Comparison of ENCODE assay signal across 10 cellular contexts in the genomic region with DNA sequence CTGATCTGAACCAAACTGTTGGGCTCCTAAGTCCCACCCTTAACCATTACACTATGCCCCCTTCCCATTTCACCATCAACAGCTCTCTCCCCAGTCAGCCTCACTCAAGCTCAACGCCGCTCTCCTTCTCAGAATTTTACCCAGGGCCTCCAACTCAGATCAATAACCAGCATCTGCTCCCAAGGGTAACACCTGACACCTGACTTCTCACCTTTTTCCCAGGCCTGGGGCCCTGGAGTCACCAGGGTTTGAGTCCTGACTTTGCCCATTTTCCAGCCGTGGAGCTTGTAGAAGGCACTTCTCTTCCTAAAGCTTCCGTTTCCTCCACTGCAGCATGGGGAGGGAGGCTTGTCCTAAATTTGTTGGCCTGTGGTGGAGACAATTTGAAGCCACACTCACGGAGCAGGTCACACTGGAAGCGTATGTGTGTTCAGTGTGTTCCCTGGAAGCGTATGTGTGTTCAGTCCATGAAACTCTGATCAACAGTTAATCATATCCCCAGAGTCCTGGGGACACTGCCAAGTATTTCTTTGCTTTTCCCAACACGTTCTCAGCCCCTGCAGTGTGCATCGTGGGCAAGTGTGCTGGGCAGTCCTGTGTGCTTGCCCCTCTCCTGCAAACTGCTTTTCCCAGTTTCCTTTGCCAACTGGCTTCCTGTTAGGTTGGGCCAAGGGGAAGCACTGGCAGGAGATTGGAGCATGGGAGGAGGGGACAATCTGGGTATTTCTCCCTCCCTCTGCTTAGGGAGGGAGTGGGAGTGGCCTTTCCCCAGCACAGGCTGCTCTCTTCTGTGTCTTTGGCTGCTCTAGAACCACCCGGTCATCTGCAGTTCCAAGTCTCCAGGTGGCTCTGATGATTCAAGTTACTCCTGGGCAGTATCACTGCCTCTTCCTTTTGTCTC. TPM values are rescaled to one million over a fixed set of nuclear protein-coding genes. Genes with fewer than 3 reads are reported as not detected.
A peak's percentile ranks its signal among the peaks of the same experiment; 100 is the strongest.
DNase-seq lines count a peak whose midpoint lies in the region; ATAC-seq and TF ChIP-seq lines count a peak whose summit lies in the region.
"Had no signal": no experiment of that assay in that cellular context is flagged by ENCODE, and none has a peak within 500 bp of the region (broad histone marks: within the 10 kb centered on the region; RNA-seq: fewer than 3 reads in every experiment).

No MANE protein-coding gene starts in this region.

- H3K4me3 ChIP-seq in SK-N-SH (ENCODE audit: low read depth in 2 of 2, low read length in 1 of 2) (no peak overlapping the region), hepatocyte (no peak overlapping the region)

- H3K4me2 ChIP-seq in SK-N-SH: no peak overlapping the region
- H3K4me2 ChIP-seq in hepatocyte: no peak overlapping the region

- no peak for ATAC-seq in stimulated activated naive B cell treated with anti-CD40 and anti-IgM and Interleukin-4, amounts not matched to agents 10 μg/mL and 1 μg/mL and 100 μg/mL, for 72 hours (replicated peaks)
- ATAC-seq in GM18873 (IDR thresholded peaks at IDR 0.05; ENCODE audit: low FRiP score, unreplicated experiment): no peak

- H3K27me3 Mint-ChIP-seq in stimulated activated naive B cell treated with anti-CD40 and anti-IgM and Interleukin-4, amounts not matched to agents 10 μg/mL and 1 μg/mL and 100 μg/mL, for 72 hours: no peaks in the 10 kb centered on the region
- H3K27me3 Mint-ChIP-seq: CD4-positive, alpha-beta memory T cell had no signal

- peaks cover 72 to 97% of the 10 kb centered on the region in 2 donors for H3K4me1 Mint-ChIP-seq in stimulated activated naive B cell treated with anti-CD40 and anti-IgM and Interleukin-4, amounts not matched to agents 10 μg/mL and 1 μg/mL and 100 μg/mL, for 72 hours

- H3K36me3 Mint-ChIP-seq in stimulated activated naive B cell treated with anti-CD40 and anti-IgM and Interleukin-4, amounts not matched to agents 10 μg/mL and 1 μg/mL and 100 μg/mL, for 72 hours: peaks cover 0 to 3% of the 10 kb centered on the region in 2 donors
- H3K36me3 Mint-ChIP-seq: activated naive CD8-positive, alpha-beta T cell treated with anti-CD3 and anti-CD28 coated beads for 36 hours; CD4-positive, alpha-beta memory T cell had no signal

- H3K4me1 ChIP-seq in SK-N-SH (ENCODE audit: control insufficient read depth in 1 of 2, insufficient read depth in 2 of 2, low read depth in 1 of 2, low read length in 1 of 2): peaks cover 0 to 2% of the 10 kb centered on the region in 2 experiments; a peak in 1 of 4 replicates
- peaks cover 12% of the 10 kb centered on the region for H3K4me1 ChIP-seq in hepatocyte (ENCODE audit: insufficient read depth)

- no peaks in the 10 kb centered on the region for H3K9me3 Mint-ChIP-seq in stimulated activated naive B cell treated with anti-CD40 and anti-IgM and Interleukin-4, amounts not matched to agents 10 μg/mL and 1 μg/mL and 100 μg/mL, for 72 hours
- H3K9me3 Mint-ChIP-seq: activated naive CD8-positive, alpha-beta T cell treated with anti-CD3 and anti-CD28 coated beads for 36 hours; CD4-positive, alpha-beta memory T cell had no signal

- 62% methylated on average over 10 of the region's 10 CpGs for WGBS in SK-N-SH (ENCODE audit: low lambda C conversion rate)
- 74% methylated on average over 10 of the region's 10 CpGs for WGBS in hepatocyte (ENCODE audit: low lambda C conversion rate, missing lambda C conversion rate)

- H2AFZ ChIP-seq in SK-N-SH (ENCODE audit: low read depth) (no peak overlapping the region), hepatocyte (no peak overlapping the region)

- TF ChIP-seq RAD21 in SK-N-SH (IDR thresholded peaks at IDR 0.05; ENCODE audit: low read length): no peak

- POLR2A ChIA-PET in SK-N-SH (lab: Yijun Ruan, JAX) (no interaction called here), HEK293T (lab: Yijun Ruan, JAX) (no interaction called here)

- TF ChIP-seq CTCF in SK-N-SH (IDR thresholded peaks at IDR 0.05) (no peak), hepatocyte (IDR thresholded peaks at IDR 0.05; ENCODE audit: poor library complexity) (no peak)

- H4K20me1 ChIP-seq in SK-N-SH (ENCODE audit: insufficient read depth) (no peaks in the 10 kb centered on the region), hepatocyte (ENCODE audit: insufficient read depth, poor library complexity, severe bottlenecking) (no peaks in the 10 kb centered on the region)

- no peak overlapping the region for H3K27ac ChIP-seq in SK-N-SH (ENCODE audit: low read depth in 2 of 2, low read length in 1 of 2)
- H3K27ac ChIP-seq in hepatocyte: no peak overlapping the region

- CTCF ChIA-PET in SK-N-SH (lab: Yijun Ruan, JAX) (no interaction called here), HEK293T (lab: Yijun Ruan, JAX) (no interaction called here)

- DNase-seq in NCI-H748 (lab: John Stamatoyannopoulos, UW; ENCODE audit: unreplicated experiment): peak; percentile 14
- no peak for DNase-seq in NCI-H748 treated with DMSO at 0.1 percent for 48 hours (lab: John Stamatoyannopoulos, UW)
- peak; percentile 33 for DNase-seq in SK-N-SH
- peak; percentile 81 for DNase-seq in cardiac septum (ENCODE audit: low spot score)
- no peak for DNase-seq in stimulated activated naive B cell treated with anti-CD40 and anti-IgM and Interleukin-4, amounts not matched to agents 10 μg/mL and 1 μg/mL and 100 μg/mL, for 72 hours
- DNase-seq in HEK293T (ENCODE audit: extremely low spot score): no peak
- DNase-seq in hepatocyte (ENCODE audit: low spot score): no peak
- DNase-seq: activated naive CD8-positive, alpha-beta T cell treated with anti-CD3 and anti-CD28 coated beads for 36 hours; CD4-positive, alpha-beta memory T cell had no signal

- TF ChIP-seq EP300 in SK-N-SH (IDR thresholded peaks at IDR 0.05; ENCODE audit: borderline replicate concordance in 1 of 2, low read depth in 1 of 2, low read length in 1 of 2): no peak

- H3K36me3 ChIP-seq in SK-N-SH (replicated peaks in 1 of 2; ENCODE audit: control insufficient read depth in 1 of 2, insufficient read depth in 2 of 2, low read length in 1 of 2) (no peaks in the 10 kb centered on the region), hepatocyte (replicated peaks; ENCODE audit: insufficient read depth, low read depth) (no peaks in the 10 kb centered on the region)

- H3F3A ChIP-seq in SK-N-SH (replicated peaks; ENCODE audit: insufficient read depth): no peaks in the 10 kb centered on the region

- no peaks in the 10 kb centered on the region for H3K27me3 ChIP-seq in SK-N-SH (ENCODE audit: insufficient read depth)
- H3K27me3 ChIP-seq in hepatocyte: no peaks in the 10 kb centered on the region

- no peaks in the 10 kb centered on the region for H3K9me3 ChIP-seq in SK-N-SH
- no peaks in the 10 kb centered on the region for H3K9me3 ChIP-seq in hepatocyte (ENCODE audit: low read depth)

- H3K9me2 ChIP-seq in SK-N-SH: no peaks in the 10 kb centered on the region
- no peaks in the 10 kb centered on the region for H3K9me2 ChIP-seq in hepatocyte (replicated peaks; ENCODE audit: insufficient read depth)

- no peak overlapping the region for H3K4me3 Mint-ChIP-seq in stimulated activated naive B cell treated with anti-CD40 and anti-IgM and Interleukin-4, amounts not matched to agents 10 μg/mL and 1 μg/mL and 100 μg/mL, for 72 hours
- H3K4me3 Mint-ChIP-seq: activated naive CD8-positive, alpha-beta T cell treated with anti-CD3 and anti-CD28 coated beads for 36 hours; CD4-positive, alpha-beta memory T cell had no signal

- H3K79me2 ChIP-seq in SK-N-SH (ENCODE audit: insufficient read depth) (no peaks in the 10 kb centered on the region), hepatocyte (no peaks in the 10 kb centered on the region)

- peak overlapping the region; percentile 82 for H3K27ac Mint-ChIP-seq in stimulated activated naive B cell treated with anti-CD40 and anti-IgM and Interleukin-4, amounts not matched to agents 10 μg/mL and 1 μg/mL and 100 μg/mL, for 72 hours
- H3K27ac Mint-ChIP-seq: activated naive CD8-positive, alpha-beta T cell treated with anti-CD3 and anti-CD28 coated beads for 36 hours had no signal

- H3K9ac ChIP-seq in SK-N-SH: no peak overlapping the region

- intact Hi-C loops in cardiac septum (cut with DNase I): no loop called here

TF ChIP-seq in SK-N-SH, 30 proteins besides CTCF, POLR2A, EP300 and RAD21 (continues in another document):
- TF ChIP-seq USF2 (IDR thresholded peaks at IDR 0.05; ENCODE audit: borderline replicate concordance, low read depth, low read length): no peak

TF ChIP-seq in HEK293T, 16 proteins besides CTCF, POLR2A, EP300 and RAD21:
- TF ChIP-seq FOXK2 (IDR thresholded peaks at IDR 0.05) (no peak), HDGF (IDR thresholded peaks at IDR 0.05; ENCODE audit: borderline replicate concordance) (no peak), TARDBP (IDR thresholded peaks at IDR 0.05) (no peak), ARNT (IDR thresholded peaks at IDR 0.05) (no peak), CTBP1 (IDR thresholded peaks at IDR 0.05; ENCODE audit: borderline replicate concordance) (no peak), NFRKB (IDR thresholded peaks at IDR 0.05) (no peak), L3MBTL2 (conservative IDR thresholded peaks at IDR 0.05) (no peak), SP1 (IDR thresholded peaks at IDR 0.05) (no peak), FOXM1 (IDR thresholded peaks at IDR 0.05; ENCODE audit: borderline replicate concordance) (no peak), ELF4 (IDR thresholded peaks at IDR 0.05) (no peak), SUZ12 (IDR thresholded peaks at IDR 0.05) (no peak), BHLHE40 (IDR thresholded peaks at IDR 0.05; ENCODE audit: borderline replicate concordance) (no peak), LEF1 (IDR thresholded peaks at IDR 0.05; ENCODE audit: borderline replicate concordance) (no peak), FOXA1 (IDR thresholded peaks at IDR 0.05) (no peak), ZNF384 (IDR thresholded peaks at IDR 0.05) (no peak)
- TF ChIP-seq, protein P1, sequence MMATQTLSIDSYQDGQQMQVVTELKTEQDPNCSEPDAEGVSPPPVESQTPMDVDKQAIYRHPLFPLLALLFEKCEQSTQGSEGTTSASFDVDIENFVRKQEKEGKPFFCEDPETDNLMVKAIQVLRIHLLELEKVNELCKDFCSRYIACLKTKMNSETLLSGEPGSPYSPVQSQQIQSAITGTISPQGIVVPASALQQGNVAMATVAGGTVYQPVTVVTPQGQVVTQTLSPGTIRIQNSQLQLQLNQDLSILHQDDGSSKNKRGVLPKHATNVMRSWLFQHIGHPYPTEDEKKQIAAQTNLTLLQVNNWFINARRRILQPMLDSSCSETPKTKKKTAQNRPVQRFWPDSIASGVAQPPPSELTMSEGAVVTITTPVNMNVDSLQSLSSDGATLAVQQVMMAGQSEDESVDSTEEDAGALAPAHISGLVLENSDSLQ (IDR thresholded peaks at IDR 0.05): no peak

RNA-seq across cellular contexts. Expression of gene NEK6, which starts 36.9 kb away (rescaled TPM):
- polyA plus RNA-seq in SK-N-SH (2012; rRNA removed) (89.8 and 96.1 TPM in 2 replicates), hepatocyte (41.6 and 44.7 TPM in 2 replicates)
- 73.6 and 92.1 TPM in 2 replicates for polyA plus RNA-seq in SK-N-SH (2012; cell fraction: cytosol; rRNA removed)
- polyA plus RNA-seq in SK-N-SH (2012; cell fraction: nucleus; rRNA removed): 47.4 and 67.2 TPM in 2 replicates
- total RNA-seq in cardiac septum (11.6 TPM), hepatocyte (33.5 and 35.7 TPM in 2 replicates)

Comparison
In these comparisons a context has a peak if more than half of its experiments do, and no peak if none do; other contexts are left out.
1. DNase-seq: peak in NCI-H748 (single experiment), SK-N-SH (single experiment) and cardiac septum (single experiment); none in NCI-H748 treated with DMSO at 0.1 percent for 48 hours (single experiment), stimulated activated naive B cell treated with anti-CD40 and anti-IgM and Interleukin-4, amounts not matched to agents 10 μg/mL and 1 μg/mL and 100 μg/mL, for 72 hours (single experiment), HEK293T (single experiment) and hepatocyte (single experiment).